1 cellular context compared by ENCODE assay signal in the genomic region with DNA sequence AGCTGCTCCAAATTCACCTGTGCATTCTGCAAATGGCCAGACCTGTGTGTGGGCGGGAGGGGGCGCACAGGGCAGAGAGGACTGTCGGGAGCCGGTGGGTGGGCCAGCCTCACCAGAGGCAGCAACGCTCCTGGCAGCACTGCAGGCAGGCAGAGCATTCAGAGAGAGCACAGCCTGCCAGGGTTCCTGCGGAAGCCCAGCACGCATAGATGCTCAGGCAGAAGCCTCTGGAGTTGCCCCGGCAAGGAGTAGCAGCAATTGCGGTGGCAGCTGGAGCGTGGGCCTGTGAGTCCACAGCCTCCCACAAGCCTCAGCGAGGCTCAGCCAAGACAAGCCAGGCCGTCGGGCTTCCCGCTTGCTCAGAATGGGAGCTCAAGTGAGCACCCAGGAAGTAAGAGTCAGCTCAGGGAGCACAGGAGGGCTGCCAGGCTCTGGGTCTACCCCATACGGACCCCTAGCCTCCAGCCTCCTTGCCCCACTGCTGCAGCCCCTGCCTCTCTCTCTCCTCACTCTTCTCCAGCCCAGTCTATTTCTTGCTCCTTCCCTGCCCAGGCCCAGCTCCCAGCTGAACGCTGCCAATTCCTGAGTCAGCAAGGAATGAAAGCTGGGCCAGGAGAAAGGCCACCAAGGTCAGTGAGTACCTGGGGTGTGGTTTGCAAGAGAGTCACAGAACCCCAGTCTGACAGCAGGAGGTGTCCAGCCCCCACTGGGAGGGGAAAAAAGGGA.
A peak's percentile ranks its signal among the peaks of the same experiment; 100 is the strongest.
TF ChIP-seq lines count a peak whose summit lies in the region.

No MANE protein-coding gene starts in this region.

TF ChIP-seq in HepG2, 621 proteins besides CTCF, POLR2A, EP300 and RAD21 (continued from another document and continues in another):
- TF ChIP-seq, protein P1, sequence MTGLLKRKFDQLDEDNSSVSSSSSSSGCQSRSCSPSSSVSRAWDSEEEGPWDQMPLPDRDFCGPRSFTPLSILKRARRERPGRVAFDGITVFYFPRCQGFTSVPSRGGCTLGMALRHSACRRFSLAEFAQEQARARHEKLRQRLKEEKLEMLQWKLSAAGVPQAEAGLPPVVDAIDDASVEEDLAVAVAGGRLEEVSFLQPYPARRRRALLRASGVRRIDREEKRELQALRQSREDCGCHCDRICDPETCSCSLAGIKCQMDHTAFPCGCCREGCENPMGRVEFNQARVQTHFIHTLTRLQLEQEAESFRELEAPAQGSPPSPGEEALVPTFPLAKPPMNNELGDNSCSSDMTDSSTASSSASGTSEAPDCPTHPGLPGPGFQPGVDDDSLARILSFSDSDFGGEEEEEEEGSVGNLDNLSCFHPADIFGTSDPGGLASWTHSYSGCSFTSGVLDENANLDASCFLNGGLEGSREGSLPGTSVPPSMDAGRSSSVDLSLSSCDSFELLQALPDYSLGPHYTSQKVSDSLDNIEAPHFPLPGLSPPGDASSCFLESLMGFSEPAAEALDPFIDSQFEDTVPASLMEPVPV (CRISPR knock-in tag; IDR thresholded peaks at IDR 0.05): no peak
- no peak for TF ChIP-seq ZNF841 (CRISPR knock-in tag; IDR thresholded peaks at IDR 0.05; ENCODE audit: borderline replicate concordance)
- TF ChIP-seq KDM5A (IDR thresholded peaks at IDR 0.05; ENCODE audit: borderline replicate concordance, low read length): no peak
- TF ChIP-seq ZNF724P (CRISPR knock-in tag; IDR thresholded peaks at IDR 0.05; ENCODE audit: borderline replicate concordance): no peak
- TF ChIP-seq ZNF253 (CRISPR knock-in tag; IDR thresholded peaks at IDR 0.05; ENCODE audit: borderline replicate concordance): no peak
- no peak for TF ChIP-seq GABPB1 (CRISPR knock-in tag; IDR thresholded peaks at IDR 0.05)
- TF ChIP-seq, protein P2, sequence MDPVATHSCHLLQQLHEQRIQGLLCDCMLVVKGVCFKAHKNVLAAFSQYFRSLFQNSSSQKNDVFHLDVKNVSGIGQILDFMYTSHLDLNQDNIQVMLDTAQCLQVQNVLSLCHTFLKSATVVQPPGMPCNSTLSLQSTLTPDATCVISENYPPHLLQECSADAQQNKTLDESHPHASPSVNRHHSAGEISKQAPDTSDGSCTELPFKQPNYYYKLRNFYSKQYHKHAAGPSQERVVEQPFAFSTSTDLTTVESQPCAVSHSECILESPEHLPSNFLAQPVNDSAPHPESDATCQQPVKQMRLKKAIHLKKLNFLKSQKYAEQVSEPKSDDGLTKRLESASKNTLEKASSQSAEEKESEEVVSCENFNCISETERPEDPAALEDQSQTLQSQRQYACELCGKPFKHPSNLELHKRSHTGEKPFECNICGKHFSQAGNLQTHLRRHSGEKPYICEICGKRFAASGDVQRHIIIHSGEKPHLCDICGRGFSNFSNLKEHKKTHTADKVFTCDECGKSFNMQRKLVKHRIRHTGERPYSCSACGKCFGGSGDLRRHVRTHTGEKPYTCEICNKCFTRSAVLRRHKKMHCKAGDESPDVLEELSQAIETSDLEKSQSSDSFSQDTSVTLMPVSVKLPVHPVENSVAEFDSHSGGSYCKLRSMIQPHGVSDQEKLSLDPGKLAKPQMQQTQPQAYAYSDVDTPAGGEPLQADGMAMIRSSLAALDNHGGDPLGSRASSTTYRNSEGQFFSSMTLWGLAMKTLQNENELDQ (CRISPR knock-in tag; IDR thresholded peaks at IDR 0.05; ENCODE audit: borderline replicate concordance): no peak
- TF ChIP-seq IRF2 (CRISPR knock-in tag; IDR thresholded peaks at IDR 0.05): no peak
- TF ChIP-seq, protein P3, sequence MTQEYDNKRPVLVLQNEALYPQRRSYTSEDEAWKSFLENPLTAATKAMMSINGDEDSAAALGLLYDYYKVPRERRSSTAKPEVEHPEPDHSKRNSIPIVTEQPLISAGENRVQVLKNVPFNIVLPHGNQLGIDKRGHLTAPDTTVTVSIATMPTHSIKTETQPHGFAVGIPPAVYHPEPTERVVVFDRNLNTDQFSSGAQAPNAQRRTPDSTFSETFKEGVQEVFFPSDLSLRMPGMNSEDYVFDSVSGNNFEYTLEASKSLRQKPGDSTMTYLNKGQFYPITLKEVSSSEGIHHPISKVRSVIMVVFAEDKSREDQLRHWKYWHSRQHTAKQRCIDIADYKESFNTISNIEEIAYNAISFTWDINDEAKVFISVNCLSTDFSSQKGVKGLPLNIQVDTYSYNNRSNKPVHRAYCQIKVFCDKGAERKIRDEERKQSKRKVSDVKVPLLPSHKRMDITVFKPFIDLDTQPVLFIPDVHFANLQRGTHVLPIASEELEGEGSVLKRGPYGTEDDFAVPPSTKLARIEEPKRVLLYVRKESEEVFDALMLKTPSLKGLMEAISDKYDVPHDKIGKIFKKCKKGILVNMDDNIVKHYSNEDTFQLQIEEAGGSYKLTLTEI (CRISPR knock-in tag; conservative IDR thresholded peaks at IDR 0.05): no peak
- TF ChIP-seq RELA (CRISPR knock-in tag; IDR thresholded peaks at IDR 0.05): no peak
- TF ChIP-seq RFXANK (CRISPR knock-in tag; IDR thresholded peaks at IDR 0.05): no peak
- TF ChIP-seq ZNF225 (CRISPR knock-in tag; IDR thresholded peaks at IDR 0.05): no peak
- peak; percentile 38; the same call in 1 of the 2 replicates for TF ChIP-seq ZNF430 (CRISPR knock-in tag; IDR thresholded peaks at IDR 0.05)
- TF ChIP-seq STAT6 (CRISPR knock-in tag; IDR thresholded peaks at IDR 0.05; ENCODE audit: borderline replicate concordance): no peak
- no peak for TF ChIP-seq NR2F6 (IDR thresholded peaks at IDR 0.05)
- no peak for TF ChIP-seq NR2F6 (CRISPR knock-in tag; IDR thresholded peaks at IDR 0.05)
- peak; percentile 75 for TF ChIP-seq ZNF292 (CRISPR knock-in tag; IDR thresholded peaks at IDR 0.05; ENCODE audit: borderline replicate concordance, low read depth)
- TF ChIP-seq MAFG (CRISPR knock-in tag; IDR thresholded peaks at IDR 0.05): 0 out of 2 replicates have a peak, but pooled peaks have one; percentile 40
- TF ChIP-seq ARHGAP35 (CRISPR knock-in tag; IDR thresholded peaks at IDR 0.05; ENCODE audit: borderline replicate concordance): no peak
- peak; percentile 40; the same call in 1 of the 2 replicates for TF ChIP-seq RXRA (CRISPR knock-in tag; IDR thresholded peaks at IDR 0.05)
- no peak for TF ChIP-seq CBFB (CRISPR knock-in tag; IDR thresholded peaks at IDR 0.05)
- no peak for TF ChIP-seq ZNF318 (CRISPR knock-in tag; IDR thresholded peaks at IDR 0.05)
- no peak for TF ChIP-seq SNAI1 (CRISPR knock-in tag; IDR thresholded peaks at IDR 0.05; ENCODE audit: borderline replicate concordance)
- TF ChIP-seq MXI1 (IDR thresholded peaks at IDR 0.05; ENCODE audit: borderline replicate concordance, low read depth, low read length): no peak
- peak; percentile 93 for TF ChIP-seq ZNF7 (CRISPR knock-in tag; IDR thresholded peaks at IDR 0.05)
- TF ChIP-seq MAFK (conservative IDR thresholded peaks at IDR 0.05 in 1 of 2, IDR thresholded peaks at IDR 0.05 in 1 of 2; ENCODE audit: low read length in 2 of 2): peak; percentile 70 to 74
- TF ChIP-seq ZNF142 (CRISPR knock-in tag; IDR thresholded peaks at IDR 0.05): no peak
- TF ChIP-seq ZNF589 (CRISPR knock-in tag; conservative IDR thresholded peaks at IDR 0.05): no peak
